Comparison of ENCODE assay signal across 2 cellular contexts in the genomic region with DNA sequence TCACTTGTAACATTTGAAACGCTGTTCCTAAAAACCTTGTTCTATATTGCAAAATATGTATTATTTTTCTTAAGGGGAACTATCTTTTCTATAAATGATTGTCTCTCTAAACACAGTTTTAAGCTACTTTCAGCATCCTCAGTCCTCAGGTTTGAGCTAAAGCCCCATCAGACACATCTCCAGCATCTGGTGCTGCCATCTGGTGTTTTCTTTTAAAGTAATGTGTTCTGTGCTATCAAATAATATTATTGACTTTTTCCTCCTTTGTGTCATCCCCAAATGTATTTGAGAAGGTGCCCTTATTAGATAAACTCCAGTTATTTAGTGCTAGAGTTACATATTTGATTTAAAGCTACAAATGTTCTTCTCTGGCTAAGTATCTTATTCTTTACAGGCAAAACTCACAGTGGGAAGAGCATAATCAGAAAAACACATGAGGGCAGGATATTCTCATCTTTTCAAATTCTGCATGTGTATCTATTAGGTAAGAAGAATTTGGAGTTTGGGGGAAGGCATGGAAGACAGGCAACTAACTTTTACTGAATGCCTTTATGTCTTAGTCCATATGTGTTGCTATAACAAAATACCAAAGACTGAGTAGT.
TF ChIP-seq lines count a peak whose summit lies in the region.

No MANE protein-coding gene starts in this region.

TF ChIP-seq in HCT116, 20 proteins besides CTCF, POLR2A, EP300 and RAD21 (continued from another document):
- TF ChIP-seq, protein P1, sequence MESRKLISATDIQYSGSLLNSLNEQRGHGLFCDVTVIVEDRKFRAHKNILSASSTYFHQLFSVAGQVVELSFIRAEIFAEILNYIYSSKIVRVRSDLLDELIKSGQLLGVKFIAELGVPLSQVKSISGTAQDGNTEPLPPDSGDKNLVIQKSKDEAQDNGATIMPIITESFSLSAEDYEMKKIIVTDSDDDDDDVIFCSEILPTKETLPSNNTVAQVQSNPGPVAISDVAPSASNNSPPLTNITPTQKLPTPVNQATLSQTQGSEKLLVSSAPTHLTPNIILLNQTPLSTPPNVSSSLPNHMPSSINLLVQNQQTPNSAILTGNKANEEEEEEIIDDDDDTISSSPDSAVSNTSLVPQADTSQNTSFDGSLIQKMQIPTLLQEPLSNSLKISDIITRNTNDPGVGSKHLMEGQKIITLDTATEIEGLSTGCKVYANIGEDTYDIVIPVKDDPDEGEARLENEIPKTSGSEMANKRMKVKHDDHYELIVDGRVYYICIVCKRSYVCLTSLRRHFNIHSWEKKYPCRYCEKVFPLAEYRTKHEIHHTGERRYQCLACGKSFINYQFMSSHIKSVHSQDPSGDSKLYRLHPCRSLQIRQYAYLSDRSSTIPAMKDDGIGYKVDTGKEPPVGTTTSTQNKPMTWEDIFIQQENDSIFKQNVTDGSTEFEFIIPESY (IDR thresholded peaks at IDR 0.05; ENCODE audit: extremely low read depth, insufficient replicate concordance, low read length), result no peak

TF ChIP-seq in SK-N-SH treated with all-trans-retinoic acid at 6 μM for 48 hours, 23 proteins besides CTCF, POLR2A, EP300 and RAD21 (continued from another document):
- TF ChIP-seq, protein P2, sequence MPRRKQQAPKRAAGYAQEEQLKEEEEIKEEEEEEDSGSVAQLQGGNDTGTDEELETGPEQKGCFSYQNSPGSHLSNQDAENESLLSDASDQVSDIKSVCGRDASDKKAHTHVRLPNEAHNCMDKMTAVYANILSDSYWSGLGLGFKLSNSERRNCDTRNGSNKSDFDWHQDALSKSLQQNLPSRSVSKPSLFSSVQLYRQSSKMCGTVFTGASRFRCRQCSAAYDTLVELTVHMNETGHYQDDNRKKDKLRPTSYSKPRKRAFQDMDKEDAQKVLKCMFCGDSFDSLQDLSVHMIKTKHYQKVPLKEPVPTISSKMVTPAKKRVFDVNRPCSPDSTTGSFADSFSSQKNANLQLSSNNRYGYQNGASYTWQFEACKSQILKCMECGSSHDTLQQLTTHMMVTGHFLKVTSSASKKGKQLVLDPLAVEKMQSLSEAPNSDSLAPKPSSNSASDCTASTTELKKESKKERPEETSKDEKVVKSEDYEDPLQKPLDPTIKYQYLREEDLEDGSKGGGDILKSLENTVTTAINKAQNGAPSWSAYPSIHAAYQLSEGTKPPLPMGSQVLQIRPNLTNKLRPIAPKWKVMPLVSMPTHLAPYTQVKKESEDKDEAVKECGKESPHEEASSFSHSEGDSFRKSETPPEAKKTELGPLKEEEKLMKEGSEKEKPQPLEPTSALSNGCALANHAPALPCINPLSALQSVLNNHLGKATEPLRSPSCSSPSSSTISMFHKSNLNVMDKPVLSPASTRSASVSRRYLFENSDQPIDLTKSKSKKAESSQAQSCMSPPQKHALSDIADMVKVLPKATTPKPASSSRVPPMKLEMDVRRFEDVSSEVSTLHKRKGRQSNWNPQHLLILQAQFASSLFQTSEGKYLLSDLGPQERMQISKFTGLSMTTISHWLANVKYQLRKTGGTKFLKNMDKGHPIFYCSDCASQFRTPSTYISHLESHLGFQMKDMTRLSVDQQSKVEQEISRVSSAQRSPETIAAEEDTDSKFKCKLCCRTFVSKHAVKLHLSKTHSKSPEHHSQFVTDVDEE (CRISPR knock-in tag; IDR thresholded peaks at IDR 0.05), result no peak
- TF ChIP-seq ZNF8 (CRISPR knock-in tag; IDR thresholded peaks at IDR 0.05) (no peak), ARNTL (CRISPR knock-in tag; IDR thresholded peaks at IDR 0.05; ENCODE audit: borderline replicate concordance, low read depth) (no peak)
